Comparison of ENCODE assay signal across 29 cellular contexts in the genomic region with DNA sequence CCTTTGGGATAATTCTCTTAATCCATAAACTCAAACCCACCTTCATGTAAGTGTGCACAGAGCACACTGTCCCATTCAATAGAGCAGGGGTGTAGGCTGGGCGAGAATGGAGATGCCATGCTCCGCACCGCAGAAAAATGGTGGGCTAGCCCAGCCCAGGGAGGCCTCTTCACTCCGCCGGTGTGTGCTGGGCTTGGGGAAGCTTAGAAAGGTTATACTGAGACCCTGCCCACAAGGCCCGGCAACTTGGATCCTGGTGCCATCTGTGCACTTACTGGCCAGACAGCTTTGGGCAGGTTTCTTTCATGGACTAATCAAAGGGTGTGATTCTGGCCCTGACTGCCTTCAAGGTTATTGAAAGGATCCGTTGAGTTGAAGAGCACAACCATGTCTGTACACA. TPM values are rescaled to one million over a fixed set of nuclear protein-coding genes. Genes with fewer than 3 reads are reported as not detected.
DNase-seq lines count a peak whose midpoint lies in the region; ATAC-seq and TF ChIP-seq lines count a peak whose summit lies in the region.
"Had no signal": no experiment of that assay in that cellular context is flagged by ENCODE, and none has a peak within 500 bp of the region (broad histone marks: within the 10 kb centered on the region; RNA-seq: fewer than 3 reads in every experiment).

No MANE protein-coding gene starts in this region.

- H3K4me3 ChIP-seq in H7 (ENCODE audit: insufficient read depth, low read depth, low read length) = no peak overlapping the region
- H3K4me3 ChIP-seq: body of pancreas, MG63, tibial nerve had no signal

- no peaks in the 10 kb centered on the region for H3K27me3 Mint-ChIP-seq in activated CD8-positive, alpha-beta memory T cell treated with anti-CD3 and anti-CD28 coated beads, Interleukin-2, amount 10 ng/mL, durations not matched to agents 7 days and 5 days
- H3K27me3 Mint-ChIP-seq in T-helper 17 cell (no peaks in the 10 kb centered on the region), osteocyte (ENCODE audit: unreplicated experiment) (no peaks in the 10 kb centered on the region)
- H3K27me3 Mint-ChIP-seq: activated B cell treated with CpG ODN at 0.5 μM for 24 hours; stimulated activated naive CD8-positive, alpha-beta T cell treated with anti-CD3 and anti-CD28 coated beads, Interleukin-15, Interleukin-2, amounts not matched to agents 100 ng/mL and 50 ng/mL, for 24 hours had no signal

- no peaks in the 10 kb centered on the region for H3K9me3 Mint-ChIP-seq in activated CD8-positive, alpha-beta memory T cell treated with anti-CD3 and anti-CD28 coated beads, Interleukin-2, amount 10 ng/mL, durations not matched to agents 7 days and 5 days (ENCODE audit: low read depth)
- no peaks in the 10 kb centered on the region for H3K9me3 Mint-ChIP-seq in osteocyte (ENCODE audit: unreplicated experiment)
- H3K9me3 Mint-ChIP-seq: activated B cell treated with CpG ODN at 0.5 μM for 24 hours; stimulated activated naive CD8-positive, alpha-beta T cell treated with anti-CD3 and anti-CD28 coated beads, Interleukin-15, Interleukin-2, amounts not matched to agents 100 ng/mL and 50 ng/mL, for 24 hours had no signal

- TF ChIP-seq CTCF in osteocyte (IDR thresholded peaks at IDR 0.05) (no peak), omental fat pad (IDR thresholded peaks at IDR 0.05) (no peak), GM13976 (IDR thresholded peaks at IDR 0.05; ENCODE audit: borderline replicate concordance, control extremely low read depth, extremely low read depth, insufficient read depth, missing control alignments) (no peak)

- no peaks in the 10 kb centered on the region for H3K36me3 ChIP-seq in H7 (replicated peaks; ENCODE audit: control insufficient read depth, insufficient read depth, low read length)
- H3K36me3 ChIP-seq: MG63, tibial nerve had no signal

- H3K9me3 ChIP-seq in T-helper 17 cell (ENCODE audit: control insufficient read depth, low read length, poor library complexity, severe bottlenecking) = no peaks in the 10 kb centered on the region
- H3K9me3 ChIP-seq: body of pancreas, Caco-2, MG63, tibial nerve had no signal

- H3K4me1 Mint-ChIP-seq in activated CD8-positive, alpha-beta memory T cell treated with anti-CD3 and anti-CD28 coated beads, Interleukin-2, amount 10 ng/mL, durations not matched to agents 7 days and 5 days = peaks cover 33% of the 10 kb centered on the region
- H3K4me1 Mint-ChIP-seq in T-helper 17 cell = peaks cover 25% of the 10 kb centered on the region
- peaks cover 39% of the 10 kb centered on the region for H3K4me1 Mint-ChIP-seq in osteocyte (ENCODE audit: unreplicated experiment)

- CTCF ChIA-PET in activated CD8-positive, alpha-beta memory T cell treated with anti-CD3 and anti-CD28 coated beads, Interleukin-2, amount 10 ng/mL, durations not matched to agents 7 days and 5 days (lab: Charles Lee) = interaction anchor here (1.7 kb wide), 1 partner anchor 121 kb away, joined by 5 read pairs; no protein-coding TSS in a partner anchor

- H3K4me3 Mint-ChIP-seq in activated CD8-positive, alpha-beta memory T cell treated with anti-CD3 and anti-CD28 coated beads, Interleukin-2, amount 10 ng/mL, durations not matched to agents 7 days and 5 days = no peak overlapping the region
- H3K4me3 Mint-ChIP-seq in T-helper 17 cell (no peak overlapping the region), osteocyte (ENCODE audit: unreplicated experiment) (no peak overlapping the region)
- H3K4me3 Mint-ChIP-seq: activated B cell treated with CpG ODN at 0.5 μM for 24 hours had no signal

- peak; percentile 45 for DNase-seq in activated CD8-positive, alpha-beta memory T cell treated with anti-CD3 and anti-CD28 coated beads, Interleukin-2, amount 50 U/mL, for 48 hours
- DNase-seq in activated CD8-positive, alpha-beta memory T cell treated with anti-CD3 and anti-CD28 coated beads, Interleukin-2, amount 10 ng/mL, durations not matched to agents 7 days and 5 days = no peak
- DNase-seq in H7 = peak; percentile 8
- no peak for DNase-seq in T-helper 17 cell
- DNase-seq in osteocyte (ENCODE audit: extremely low spot score, unreplicated experiment) = peak; percentile 56
- no peak for DNase-seq in omental fat pad (ENCODE audit: low spot score)
- DNase-seq in GM13976 (ENCODE audit: low spot score) = no peak
- DNase-seq: activated B cell treated with CpG ODN at 0.5 μM for 24 hours; C1 segment of cervical spinal cord; DMS79 treated with DMSO at 0.1 percent for 48 hours; effector memory CD4-positive, alpha-beta T cell; foreskin melanocyte; KBM-7; mesendoderm; MG63; NCI-H1417 treated with DMSO at 0.1 percent for 48 hours; NCI-H2107; NCI-H446 treated with DMSO at 0.1 percent for 48 hours; NK-92 treated with Interleukin-12 subunit alpha and Interleukin-12 subunit beta, amount 100 ng/mL, for 24 hours; occipital lobe; SIG-M5; stimulated activated CD4-positive, alpha-beta T cell treated with anti-CD3 and anti-CD28 coated beads, Interleukin-4, amount 100 ng/mL, for 4 hours; SW 1271 had no signal

- no peak for ATAC-seq in activated CD8-positive, alpha-beta memory T cell treated with anti-CD3 and anti-CD28 coated beads, Interleukin-2, amount 10 ng/mL, durations not matched to agents 7 days and 5 days
- ATAC-seq in T-helper 17 cell (no peak), omental fat pad (ENCODE audit: low FRiP score) (no peak), HG02981 (IDR thresholded peaks at IDR 0.05; ENCODE audit: unreplicated experiment) (no peak)
- ATAC-seq: body of pancreas, esophagus mucosa had no signal

- in situ Hi-C loops in GM13976 (cut with MboI; ENCODE audit: low sequenced_read_pairs, unreplicated experiment) = no loop called here

- H3K27me3 ChIP-seq in H7 (ENCODE audit: control insufficient read depth, insufficient read depth, low read length) = peaks cover 26% of the 10 kb centered on the region
- H3K27me3 ChIP-seq: body of pancreas, MG63, tibial nerve had no signal

- no peak overlapping the region for H3K27ac Mint-ChIP-seq in activated CD8-positive, alpha-beta memory T cell treated with anti-CD3 and anti-CD28 coated beads, Interleukin-2, amount 10 ng/mL, durations not matched to agents 7 days and 5 days
- H3K27ac Mint-ChIP-seq in T-helper 17 cell (peak overlapping the region; percentile 67), osteocyte (ENCODE audit: unreplicated experiment) (no peak overlapping the region)
- H3K27ac Mint-ChIP-seq: activated B cell treated with CpG ODN at 0.5 μM for 24 hours; stimulated activated naive CD8-positive, alpha-beta T cell treated with anti-CD3 and anti-CD28 coated beads, Interleukin-15, Interleukin-2, amounts not matched to agents 100 ng/mL and 50 ng/mL, for 24 hours had no signal

- H3K36me3 Mint-ChIP-seq in activated CD8-positive, alpha-beta memory T cell treated with anti-CD3 and anti-CD28 coated beads, Interleukin-2, amount 10 ng/mL, durations not matched to agents 7 days and 5 days = no peaks in the 10 kb centered on the region
- H3K36me3 Mint-ChIP-seq in T-helper 17 cell (ENCODE audit: low read depth) (no peaks in the 10 kb centered on the region), osteocyte (ENCODE audit: unreplicated experiment) (no peaks in the 10 kb centered on the region)

RNA-seq across cellular contexts. Expression of gene STAT5A, which starts 3.7 kb away (rescaled TPM):
- total RNA-seq in activated CD8-positive, alpha-beta memory T cell treated with anti-CD3 and anti-CD28 coated beads, Interleukin-2, amount 10 ng/mL, durations not matched to agents 7 days and 5 days = 100 to 1,000 TPM; 118 to 127 TPM
- 9.4 and 13.2 TPM in 2 replicates for total RNA-seq in H7 (2014; rRNA removed; shearing (Covaris generic))
- total RNA-seq in T-helper 17 cell (100 to 1,000 TPM; 153 to 177 TPM), osteocyte (45.5 and 47.7 TPM in 2 replicates), omental fat pad (100 to 1,000 TPM; 151 to 200 (median 171) TPM)

RNA-seq across cellular contexts. Expression of gene STAT5B, which starts 8.4 kb away (rescaled TPM):
- 100 to 1,000 TPM; 112 to 116 TPM for total RNA-seq in activated CD8-positive, alpha-beta memory T cell treated with anti-CD3 and anti-CD28 coated beads, Interleukin-2, amount 10 ng/mL, durations not matched to agents 7 days and 5 days
- 30.7 and 41.3 TPM in 2 replicates for total RNA-seq in H7 (2014; rRNA removed; shearing (Covaris generic))
- total RNA-seq in T-helper 17 cell (100 to 1,000 TPM; 202 to 225 TPM), osteocyte (41.3 and 49.7 TPM in 2 replicates), omental fat pad (100 to 1,000 TPM in 2 of 4 donors, 10 to 100 TPM in 2; 66.6 to 130 (median 111) TPM)

Comparison
In these comparisons a context has a peak if more than half of its experiments do, and no peak if none do; other contexts are left out.
1. DNase-seq: peak in activated CD8-positive, alpha-beta memory T cell treated with anti-CD3 and anti-CD28 coated beads, Interleukin-2, amount 50 U/mL, for 48 hours (single experiment), H7 (single experiment) and osteocyte (single experiment); none in activated CD8-positive, alpha-beta memory T cell treated with anti-CD3 and anti-CD28 coated beads, Interleukin-2, amount 10 ng/mL, durations not matched to agents 7 days and 5 days (single experiment), T-helper 17 cell (0 of 3), omental fat pad (single experiment) and GM13976 (single experiment).